11 cellular contexts compared by ENCODE assay signal in the genomic region with DNA sequence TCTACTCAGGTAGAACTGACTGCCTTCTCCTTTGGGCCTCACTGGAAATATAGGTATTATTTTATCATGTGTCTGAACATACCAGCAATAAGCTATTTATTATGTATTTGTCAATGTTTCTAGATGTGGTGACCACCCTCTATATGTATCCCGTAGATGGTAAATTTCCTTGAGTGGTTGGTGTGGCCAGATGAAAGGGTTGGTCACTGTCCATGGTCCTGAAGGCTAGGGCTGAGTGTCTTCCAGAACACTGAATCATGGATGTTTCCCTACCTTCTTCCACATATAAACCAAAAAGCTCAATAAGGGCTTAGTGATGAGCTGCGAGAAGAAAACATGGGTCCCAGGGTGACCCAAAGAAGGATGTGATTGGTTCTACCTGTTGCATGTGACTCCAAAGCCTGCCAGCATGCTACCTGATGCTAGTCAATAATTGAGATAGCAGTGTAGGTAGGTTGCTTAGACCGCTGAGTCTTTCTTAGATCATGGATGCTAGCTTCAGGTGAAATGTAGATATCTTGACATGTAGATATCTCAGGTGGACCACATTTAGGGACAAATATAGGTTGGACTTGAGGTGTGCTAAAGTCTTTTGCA.
DNase-seq lines count a peak whose midpoint lies in the region; TF ChIP-seq lines count a peak whose summit lies in the region.
"Had no signal": no experiment of that assay in that cellular context is flagged by ENCODE, and none has a peak within 500 bp of the region (broad histone marks: within the 10 kb centered on the region; RNA-seq: fewer than 3 reads in every experiment).

No MANE protein-coding gene starts in this region.

- H4K12ac ChIP-seq in trophoblast cell (ENCODE audit: low read depth, low read length), result no peak overlapping the region

- H3K4me2 ChIP-seq in trophoblast cell (ENCODE audit: low read length), result no peak overlapping the region

- H3K79me2 ChIP-seq in trophoblast cell (ENCODE audit: control insufficient read depth, insufficient read depth, low read length, poor library complexity), result no peaks in the 10 kb centered on the region

- no peak overlapping the region for H2AFZ ChIP-seq in trophoblast cell (ENCODE audit: insufficient read depth, low read length, poor library complexity)

- no peak overlapping the region for H3K27ac Mint-ChIP-seq in activated CD4-positive, alpha-beta T cell treated with anti-CD3 and anti-CD28 coated beads, Interleukin-2, amount 10 ng/mL, durations not matched to agents 24 days and 14 days
- H3K27ac Mint-ChIP-seq in endodermal cell (no peak overlapping the region), HFFc6 (no peak overlapping the region)
- H3K27ac Mint-ChIP-seq: activated T-cell treated with anti-CD3 and anti-CD28 coated beads, Interleukin-2, amount 50 U/mL, for 72 hours; nephron had no signal

- H3K4ac ChIP-seq in trophoblast cell (ENCODE audit: low read depth, low read length), result no peak overlapping the region

- no peak overlapping the region for H3K4me3 Mint-ChIP-seq in activated CD4-positive, alpha-beta T cell treated with anti-CD3 and anti-CD28 coated beads, Interleukin-2, amount 10 ng/mL, durations not matched to agents 24 days and 14 days
- H3K4me3 Mint-ChIP-seq in endodermal cell (no peak overlapping the region), HFFc6 (no peak overlapping the region)
- H3K4me3 Mint-ChIP-seq: activated T-cell treated with anti-CD3 and anti-CD28 coated beads, Interleukin-2, amount 50 U/mL, for 72 hours; nephron had no signal

- intact Hi-C loops in activated CD4-positive, alpha-beta T cell treated with anti-CD3 and anti-CD28 coated beads, Interleukin-2, amount 10 ng/mL, durations not matched to agents 24 days and 14 days (cut with micrococcal nuclease), result no loop called here

- no peak overlapping the region for H3K14ac ChIP-seq in trophoblast cell (ENCODE audit: low read length)

- no peak overlapping the region for H3K27ac ChIP-seq in endodermal cell (ENCODE audit: low read depth, low read length)
- H3K27ac ChIP-seq in trophoblast cell (ENCODE audit: low read depth, low read length), result no peak overlapping the region

- no peak overlapping the region for H3K18ac ChIP-seq in trophoblast cell (ENCODE audit: low read length)

- H4K91ac ChIP-seq in trophoblast cell (ENCODE audit: low read depth, low read length), result no peak overlapping the region

- H3K79me1 ChIP-seq in trophoblast cell (ENCODE audit: low read length), result no peaks in the 10 kb centered on the region

- no peak overlapping the region for H2BK120ac ChIP-seq in trophoblast cell (ENCODE audit: insufficient read depth, low read length, poor library complexity)

- H3K9ac ChIP-seq in endodermal cell (ENCODE audit: extremely low read depth, low read length, poor library complexity, severe bottlenecking), result no peak overlapping the region
- no peak overlapping the region for H3K9ac ChIP-seq in trophoblast cell (ENCODE audit: low read length)

- H3K27me3 ChIP-seq in endodermal cell (ENCODE audit: control insufficient read depth, insufficient read depth, low read length, poor library complexity, severe bottlenecking) (no peaks in the 10 kb centered on the region), trophoblast cell (ENCODE audit: insufficient read depth, low read length) (no peaks in the 10 kb centered on the region)

- H3K9me3 Mint-ChIP-seq in activated CD4-positive, alpha-beta T cell treated with anti-CD3 and anti-CD28 coated beads, Interleukin-2, amount 10 ng/mL, durations not matched to agents 24 days and 14 days, result no peaks in the 10 kb centered on the region
- no peaks in the 10 kb centered on the region for H3K9me3 Mint-ChIP-seq in endodermal cell
- peaks cover 72% of the 10 kb centered on the region for H3K9me3 Mint-ChIP-seq in HFFc6
- H3K9me3 Mint-ChIP-seq: activated T-cell treated with anti-CD3 and anti-CD28 coated beads, Interleukin-2, amount 50 U/mL, for 72 hours had no signal

- peak; percentile 65 for DNase-seq in activated CD4-positive, alpha-beta T cell treated with anti-CD3 and anti-CD28 coated beads, Interleukin-2, amount 10 ng/mL, durations not matched to agents 24 days and 14 days
- DNase-seq in activated CD4-positive, alpha-beta T cell treated with anti-CD3 and anti-CD28 coated beads, Interleukin-2, amount 50 U/mL, for 1 hour, result no peak
- DNase-seq in MV-4-11 (lab: John Stamatoyannopoulos, UW) (peak; percentile 20), endodermal cell (peak; percentile 90), trophoblast cell (peak; percentile 9 to 64), HFFc6 (no peak), NCI-H510A (lab: John Stamatoyannopoulos, UW) (no peak)
- DNase-seq in effector CD4-positive, alpha-beta T cell, result no peak

- H2BK5ac ChIP-seq in trophoblast cell (ENCODE audit: low read depth, low read length, poor library complexity), result no peak overlapping the region

- H2AK5ac ChIP-seq in trophoblast cell (ENCODE audit: low read length), result no peak overlapping the region

- H4K8ac ChIP-seq in trophoblast cell (ENCODE audit: low read depth, low read length), result no peak overlapping the region

- no peak overlapping the region for H2BK12ac ChIP-seq in trophoblast cell (ENCODE audit: low read length)

- no peaks in the 10 kb centered on the region for H3K4me1 Mint-ChIP-seq in activated CD4-positive, alpha-beta T cell treated with anti-CD3 and anti-CD28 coated beads, Interleukin-2, amount 10 ng/mL, durations not matched to agents 24 days and 14 days
- no peaks in the 10 kb centered on the region for H3K4me1 Mint-ChIP-seq in endodermal cell
- H3K4me1 Mint-ChIP-seq in HFFc6 (ENCODE audit: low read depth), result no peaks in the 10 kb centered on the region
- H3K4me1 Mint-ChIP-seq: nephron had no signal

- H3K27me3 Mint-ChIP-seq in activated CD4-positive, alpha-beta T cell treated with anti-CD3 and anti-CD28 coated beads, Interleukin-2, amount 10 ng/mL, durations not matched to agents 24 days and 14 days, result no peaks in the 10 kb centered on the region
- peaks cover 12% of the 10 kb centered on the region for H3K27me3 Mint-ChIP-seq in endodermal cell (ENCODE audit: insufficient read depth)
- H3K27me3 Mint-ChIP-seq in HFFc6 (ENCODE audit: insufficient read depth), result no peaks in the 10 kb centered on the region

- H3K4me1 ChIP-seq in endodermal cell (ENCODE audit: control insufficient read depth, insufficient read depth, low read length) (no peaks in the 10 kb centered on the region), trophoblast cell (ENCODE audit: control insufficient read depth in 1 of 2, insufficient read depth in 2 of 2, low read length in 2 of 2) (no peaks in the 10 kb centered on the region)
- H3K4me1 ChIP-seq: HAP-1 had no signal

- H3K36me3 ChIP-seq in endodermal cell (ENCODE audit: control insufficient read depth, insufficient read depth, low read length) (no peaks in the 10 kb centered on the region), trophoblast cell (ENCODE audit: control insufficient read depth in 1 of 2, insufficient read depth in 2 of 2, low read length in 2 of 2) (no peaks in the 10 kb centered on the region)
- H3K36me3 ChIP-seq: HAP-1 had no signal

- H3K9me3 ChIP-seq in endodermal cell (ENCODE audit: control insufficient read depth, low read length) (no peaks in the 10 kb centered on the region), trophoblast cell (ENCODE audit: insufficient read depth, low read depth, low read length) (peaks cover 1% of the 10 kb centered on the region)
- H3K9me3 ChIP-seq: HAP-1 had no signal

- H3K36me3 Mint-ChIP-seq in activated CD4-positive, alpha-beta T cell treated with anti-CD3 and anti-CD28 coated beads, Interleukin-2, amount 10 ng/mL, durations not matched to agents 24 days and 14 days (ENCODE audit: low read depth), result no peaks in the 10 kb centered on the region
- no peaks in the 10 kb centered on the region for H3K36me3 Mint-ChIP-seq in endodermal cell (ENCODE audit: low read depth)
- H3K36me3 Mint-ChIP-seq in HFFc6 (ENCODE audit: low read depth), result no peaks in the 10 kb centered on the region

- no peak for TF ChIP-seq CTCF in endodermal cell (conservative IDR thresholded peaks at IDR 0.05)
- TF ChIP-seq CTCF in HFFc6 (IDR thresholded peaks at IDR 0.05), result no peak

- no peak overlapping the region for H3K4me3 ChIP-seq in endodermal cell (ENCODE audit: low read length)
- no peak overlapping the region for H3K4me3 ChIP-seq in trophoblast cell (ENCODE audit: low read depth, low read length)
- H3K4me3 ChIP-seq: HAP-1 had no signal

- 60 to 75% methylated on average over 1 to 3 of the region's 3 CpGs for WGBS in endodermal cell (ENCODE audit: insufficient coverage in 1 of 2, insufficient read length in 1 of 2), 2 experiments
- no CpG with 5 or more reads among the region's 3 CpGs for WGBS in trophoblast cell (ENCODE audit: extremely low coverage, insufficient coverage, insufficient read length)

- H3K23ac ChIP-seq in trophoblast cell (ENCODE audit: low read length), result no peak overlapping the region

Comparison
In these comparisons a context has a peak if more than half of its experiments do, and no peak if none do; other contexts are left out.
1. DNase-seq: peak in activated CD4-positive, alpha-beta T cell treated with anti-CD3 and anti-CD28 coated beads, Interleukin-2, amount 10 ng/mL, durations not matched to agents 24 days and 14 days (single experiment), MV-4-11 (single experiment), endodermal cell (single experiment) and trophoblast cell (2 of 2); none in activated CD4-positive, alpha-beta T cell treated with anti-CD3 and anti-CD28 coated beads, Interleukin-2, amount 50 U/mL, for 1 hour (single experiment), effector CD4-positive, alpha-beta T cell (single experiment), HFFc6 (single experiment) and NCI-H510A (single experiment).